Comparison of ENCODE assay signal across 15 cellular contexts in genomic region chr9:77402286-77402685, GRCh38.
"Had no signal": no experiment of that assay in that cellular context is flagged by ENCODE, and none has a peak within 500 bp of the region (broad histone marks: within the 10 kb centered on the region; RNA-seq: fewer than 3 reads in every experiment).

No MANE protein-coding gene starts in this region.

- DNase-seq: activated CD4-positive, alpha-beta T cell treated with anti-CD3 and anti-CD28 coated beads, Interleukin-2, amount 50 U/mL, for 1 hour; activated CD4-positive, CD25-positive, alpha-beta regulatory T cell; activated naive CD4-positive, alpha-beta T cell treated with anti-CD3 and anti-CD28 coated beads, Interleukin-2, amount 50 U/mL, for 16 hours; activated T-cell treated with anti-CD3 and anti-CD28 coated beads for 4 hours; dorsolateral prefrontal cortex; hippocampal formation; lower lobe of right lung; naive B cell; retina; T-helper 17 cell; thyroid gland had no signal

- H3K4me3 Mint-ChIP-seq: brain, naive B cell, T-helper 17 cell had no signal

- H3K9me3 ChIP-seq: esophagus muscularis mucosa, lower lobe of right lung, thyroid gland had no signal

- H3K9me3 Mint-ChIP-seq: activated T-helper 2 cell treated with anti-CD3 and anti-CD28 coated beads, Interferon-gamma antibody, Interleukin-2, Interleukin-4, amounts not matched to agents 10 μg/mL and 5 μg/mL and 100 μg/mL, durations not matched to agents 14 hours and 24 hours and 36 hours; naive B cell had no signal

- H3K36me3 ChIP-seq: thyroid gland had no signal

- H3K4me1 Mint-ChIP-seq: brain, naive B cell, T-helper 17 cell had no signal

- H3K27me3 Mint-ChIP-seq: brain, naive B cell, T-helper 17 cell had no signal

- H3K27ac Mint-ChIP-seq: activated T-helper 2 cell treated with anti-CD3 and anti-CD28 coated beads, Interferon-gamma antibody, Interleukin-2, Interleukin-4, amounts not matched to agents 10 μg/mL and 5 μg/mL and 100 μg/mL, durations not matched to agents 14 hours and 24 hours and 36 hours; brain; naive B cell; T-helper 17 cell had no signal

- ATAC-seq: lower lobe of right lung, T-helper 17 cell had no signal

- H3K4me3 ChIP-seq: dorsolateral prefrontal cortex, esophagus muscularis mucosa, lower lobe of right lung, skin epidermis, thyroid gland had no signal

- H3K27ac ChIP-seq: dorsolateral prefrontal cortex, esophagus muscularis mucosa, lower lobe of right lung, skin epidermis, thyroid gland had no signal

- H3K27me3 ChIP-seq: dorsolateral prefrontal cortex, esophagus muscularis mucosa, thyroid gland had no signal

- H3K4me1 ChIP-seq: esophagus muscularis mucosa, lower lobe of right lung, thyroid gland had no signal
